9 cellular contexts compared by ENCODE assay signal in the genomic region with DNA sequence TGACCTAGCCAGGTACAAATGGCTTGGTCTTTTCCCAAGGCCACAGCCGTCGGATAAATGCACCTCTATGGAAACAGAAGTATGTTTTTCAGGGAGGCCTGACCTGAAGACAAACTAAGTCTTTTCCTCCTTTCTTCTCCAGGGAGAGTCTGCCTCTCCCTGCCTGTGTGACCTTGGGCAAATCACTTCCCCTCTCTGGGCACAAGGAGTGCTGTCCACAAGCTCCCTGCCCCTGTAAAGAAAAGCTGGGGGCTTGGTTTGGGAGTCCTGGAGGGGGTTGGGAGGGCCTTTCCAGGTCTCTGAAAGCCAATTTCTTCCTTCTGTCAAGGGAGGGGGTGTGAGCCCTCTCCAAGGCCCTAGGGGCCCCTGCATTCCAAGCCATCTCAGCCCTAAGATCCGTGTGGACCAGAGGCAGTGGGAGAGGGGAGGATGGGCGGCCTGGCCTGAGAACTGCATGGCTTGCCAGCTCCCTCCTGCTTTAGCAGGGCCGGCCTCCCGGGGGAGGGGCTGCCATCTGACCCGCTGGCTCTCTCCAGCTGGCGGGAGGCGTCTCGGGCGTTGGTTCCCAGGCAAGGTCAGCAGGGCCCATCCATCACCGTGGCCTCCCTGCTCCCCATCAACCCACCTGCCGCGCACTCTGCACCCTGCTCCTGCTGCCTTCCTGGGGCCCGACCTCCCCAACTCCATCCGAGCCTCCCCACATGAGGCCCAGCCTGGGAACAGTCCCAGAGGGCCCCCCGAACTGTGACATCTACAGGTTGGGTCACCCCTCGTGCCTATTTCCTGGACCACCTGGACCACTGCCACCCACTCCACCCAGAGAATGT.
DNase-seq lines count a peak whose midpoint lies in the region; ATAC-seq and TF ChIP-seq lines count a peak whose summit lies in the region.
"Had no signal": no experiment of that assay in that cellular context is flagged by ENCODE, and none has a peak within 500 bp of the region (broad histone marks: within the 10 kb centered on the region; RNA-seq: fewer than 3 reads in every experiment).

No MANE protein-coding gene starts in this region.

- ATAC-seq in GM18909 (IDR thresholded peaks at IDR 0.05; ENCODE audit: poor library complexity, unreplicated experiment) (no peak), HG02884 (IDR thresholded peaks at IDR 0.05; ENCODE audit: unreplicated experiment) (no peak)

- DNase-seq in BE2C (peak; percentile 48), amniotic epithelial cell (ENCODE audit: low read depth) (peak; percentile 71), right atrium auricular region (ENCODE audit: low spot score) (peak; percentile 71), ovary (peak; percentile 76 to 86 (median 82)), foreskin melanocyte (no peak), prostate gland (ENCODE audit: low spot score) (no peak)
- DNase-seq: erythroblast had no signal

- H3K27ac ChIP-seq in right atrium auricular region = no peak overlapping the region
- H3K27ac ChIP-seq in ovary = peak overlapping the region in 1 of 2 donors; percentile 32
- no peak overlapping the region for H3K27ac ChIP-seq in prostate gland

- H3K4me1 ChIP-seq in BE2C (no peaks in the 10 kb centered on the region), right atrium auricular region (peaks cover 0 to 30% of the 10 kb centered on the region in 2 donors), ovary (ENCODE audit: insufficient read depth) (peaks cover 10% of the 10 kb centered on the region), prostate gland (replicated peaks) (peaks cover 23% of the 10 kb centered on the region)

- TF ChIP-seq CTCF in BE2C (IDR thresholded peaks at IDR 0.05; ENCODE audit: low read depth, low read length) (no peak), right atrium auricular region (IDR thresholded peaks at IDR 0.05) (no peak), ovary (IDR thresholded peaks at IDR 0.05) (no peak), prostate gland (IDR thresholded peaks at IDR 0.05) (no peak)

- H3K9me3 ChIP-seq in BE2C (no peaks in the 10 kb centered on the region), right atrium auricular region (no peaks in the 10 kb centered on the region), ovary (no peaks in the 10 kb centered on the region), prostate gland (no peaks in the 10 kb centered on the region)

- no peaks in the 10 kb centered on the region for H3K36me3 ChIP-seq in BE2C
- no peaks in the 10 kb centered on the region for H3K36me3 ChIP-seq in right atrium auricular region
- no peaks in the 10 kb centered on the region for H3K36me3 ChIP-seq in ovary
- no peaks in the 10 kb centered on the region for H3K36me3 ChIP-seq in prostate gland

- 24 to 32% (median 28%) methylated on average over 13 to 18 of the region's 18 CpGs for WGBS in ovary, 3 donors
- WGBS in prostate gland = 55% methylated on average over 18 of the region's 18 CpGs

- TF ChIP-seq EP300 in ovary (IDR thresholded peaks at IDR 0.05) = no peak

- H3K4me3 ChIP-seq in BE2C (ENCODE audit: low read depth, low read length) = no peak overlapping the region
- H3K4me3 ChIP-seq in right atrium auricular region = no peak overlapping the region
- no peak overlapping the region for H3K4me3 ChIP-seq in ovary
- H3K4me3 ChIP-seq in prostate gland = no peak overlapping the region

- no peaks in the 10 kb centered on the region for H3K27me3 ChIP-seq in BE2C
- H3K27me3 ChIP-seq in right atrium auricular region = no peaks in the 10 kb centered on the region
- H3K27me3 ChIP-seq in ovary = no peaks in the 10 kb centered on the region
- H3K27me3 ChIP-seq in prostate gland (replicated peaks; ENCODE audit: insufficient read depth) = no peaks in the 10 kb centered on the region

- no peak for TF ChIP-seq POLR2A in ovary (IDR thresholded peaks at IDR 0.05)
- no peak for TF ChIP-seq POLR2A in prostate gland (IDR thresholded peaks at IDR 0.05)

- intact Hi-C loops in ovary (cut with DNase I) = no loop called here
- intact Hi-C loops in prostate gland (cut with DNase I) = loop anchor here (5.0 kb wide), 2 partner anchors 38 to 62 kb away; no protein-coding TSS in a partner anchor

Comparison
In these comparisons a context has a peak if more than half of its experiments do, and no peak if none do; other contexts are left out.
1. DNase-seq: peak in BE2C (single experiment), amniotic epithelial cell (single experiment), right atrium auricular region (single experiment) and ovary (5 of 5); none in foreskin melanocyte (single experiment) and prostate gland (single experiment).